Comparison of ENCODE assay signal across 16 cellular contexts in genomic region chr2:170454471-170455372, GRCh38.
DNase-seq lines count a peak whose midpoint lies in the region; ATAC-seq and TF ChIP-seq lines count a peak whose summit lies in the region.
"Had no signal": no experiment of that assay in that cellular context is flagged by ENCODE, and none has a peak within 500 bp of the region (broad histone marks: within the 10 kb centered on the region; RNA-seq: fewer than 3 reads in every experiment).

No MANE protein-coding gene starts in this region.

- no peak overlapping the region for H3K4me3 Mint-ChIP-seq in progenitor cell of endocrine pancreas (ENCODE audit: low read depth)
- H3K4me3 Mint-ChIP-seq: B cell; CD4-positive, CD25-positive, alpha-beta regulatory T cell had no signal

- H3K4me3 ChIP-seq in colonic mucosa (no peak overlapping the region), hepatocyte (no peak overlapping the region)

- H3K4me1 Mint-ChIP-seq in progenitor cell of endocrine pancreas (ENCODE audit: low read depth): peaks cover 26% of the 10 kb centered on the region
- H3K4me1 Mint-ChIP-seq: B cell; CD4-positive, CD25-positive, alpha-beta regulatory T cell had no signal

- no peaks in the 10 kb centered on the region for H3K79me2 ChIP-seq in hepatocyte

- H3K27ac Mint-ChIP-seq in progenitor cell of endocrine pancreas: peak overlapping the region; percentile 65
- H3K27ac Mint-ChIP-seq: B cell; CD4-positive, CD25-positive, alpha-beta regulatory T cell had no signal

- no peaks in the 10 kb centered on the region for H3K27me3 ChIP-seq in colonic mucosa
- H3K27me3 ChIP-seq in hepatocyte: no peaks in the 10 kb centered on the region

- ATAC-seq in HG03139 (IDR thresholded peaks at IDR 0.05; ENCODE audit: unreplicated experiment): no peak
- ATAC-seq in GM18870 (IDR thresholded peaks at IDR 0.05; ENCODE audit: unreplicated experiment): no peak
- no peak for ATAC-seq in HG02571 (IDR thresholded peaks at IDR 0.05; ENCODE audit: unreplicated experiment)

- no peaks in the 10 kb centered on the region for H3K27me3 Mint-ChIP-seq in progenitor cell of endocrine pancreas
- H3K27me3 Mint-ChIP-seq: B cell had no signal

- H3K9me2 ChIP-seq in hepatocyte (replicated peaks; ENCODE audit: insufficient read depth): no peaks in the 10 kb centered on the region

- H2AFZ ChIP-seq in hepatocyte: no peak overlapping the region

- 81% methylated on average over 7 of the region's 7 CpGs for WGBS in hepatocyte (ENCODE audit: low lambda C conversion rate, missing lambda C conversion rate)

- peak; percentile 6 for DNase-seq in DMS53 treated with DMSO at 0.1 percent for 48 hours (lab: John Stamatoyannopoulos, UW; ENCODE audit: unreplicated experiment)
- peak; percentile 60 for DNase-seq in colonic mucosa
- no peak for DNase-seq in hepatocyte (ENCODE audit: low spot score)
- no peak for DNase-seq in progenitor cell of endocrine pancreas (ENCODE audit: low spot score, unreplicated experiment)
- no peak for DNase-seq in AG20443 (ENCODE audit: low spot score)
- DNase-seq: CD4-positive, CD25-positive, alpha-beta regulatory T cell; DMS79 treated with DMSO at 0.1 percent for 48 hours; H7; NCI-H1436 treated with DMSO at 0.1 percent for 48 hours; NCI-H2029 treated with DMSO at 0.1 percent for 48 hours; NCI-H748 treated with DMSO at 0.1 percent for 48 hours had no signal

- peaks cover 3% of the 10 kb centered on the region for H3K36me3 Mint-ChIP-seq in progenitor cell of endocrine pancreas (ENCODE audit: insufficient read depth)
- H3K36me3 Mint-ChIP-seq: CD4-positive, CD25-positive, alpha-beta regulatory T cell had no signal

- peak overlapping the region; percentile 60 for H3K27ac ChIP-seq in colonic mucosa
- peak overlapping the region; percentile 82 for H3K27ac ChIP-seq in hepatocyte
- H3K27ac ChIP-seq: HL-60 had no signal

- no peaks in the 10 kb centered on the region for H4K20me1 ChIP-seq in hepatocyte (ENCODE audit: insufficient read depth, poor library complexity, severe bottlenecking)

- peaks cover 16% of the 10 kb centered on the region for H3K9me3 Mint-ChIP-seq in progenitor cell of endocrine pancreas (ENCODE audit: low read depth)

- no peaks in the 10 kb centered on the region for H3K36me3 ChIP-seq in colonic mucosa
- H3K36me3 ChIP-seq in hepatocyte (replicated peaks; ENCODE audit: insufficient read depth, low read depth): no peaks in the 10 kb centered on the region

- H3K4me2 ChIP-seq in hepatocyte: peak overlapping the region; percentile 63

- intact Hi-C loops in colonic mucosa (cut with DNase I): no loop called here

- H3K9me3 ChIP-seq in colonic mucosa (no peaks in the 10 kb centered on the region), hepatocyte (ENCODE audit: low read depth) (no peaks in the 10 kb centered on the region)

- TF ChIP-seq CTCF in colonic mucosa (IDR thresholded peaks at IDR 0.05) (no peak), hepatocyte (IDR thresholded peaks at IDR 0.05; ENCODE audit: poor library complexity) (no peak), progenitor cell of endocrine pancreas (IDR thresholded peaks at IDR 0.05; ENCODE audit: unreplicated experiment) (no peak)

- H3K9ac ChIP-seq in colonic mucosa (ENCODE audit: low read depth in 2 of 2, low read length in 2 of 2): no peak overlapping the region

- H3K4me1 ChIP-seq in colonic mucosa: no peaks in the 10 kb centered on the region
- peaks cover 10% of the 10 kb centered on the region for H3K4me1 ChIP-seq in hepatocyte (ENCODE audit: insufficient read depth)

Comparison
In these comparisons a context has a peak if more than half of its experiments do, and no peak if none do; other contexts are left out.
1. DNase-seq: peak in DMS53 treated with DMSO at 0.1 percent for 48 hours (single experiment) and colonic mucosa (single experiment); none in hepatocyte (single experiment), progenitor cell of endocrine pancreas (single experiment) and AG20443 (single experiment).